11 cellular contexts compared by ENCODE assay signal in the genomic region with DNA sequence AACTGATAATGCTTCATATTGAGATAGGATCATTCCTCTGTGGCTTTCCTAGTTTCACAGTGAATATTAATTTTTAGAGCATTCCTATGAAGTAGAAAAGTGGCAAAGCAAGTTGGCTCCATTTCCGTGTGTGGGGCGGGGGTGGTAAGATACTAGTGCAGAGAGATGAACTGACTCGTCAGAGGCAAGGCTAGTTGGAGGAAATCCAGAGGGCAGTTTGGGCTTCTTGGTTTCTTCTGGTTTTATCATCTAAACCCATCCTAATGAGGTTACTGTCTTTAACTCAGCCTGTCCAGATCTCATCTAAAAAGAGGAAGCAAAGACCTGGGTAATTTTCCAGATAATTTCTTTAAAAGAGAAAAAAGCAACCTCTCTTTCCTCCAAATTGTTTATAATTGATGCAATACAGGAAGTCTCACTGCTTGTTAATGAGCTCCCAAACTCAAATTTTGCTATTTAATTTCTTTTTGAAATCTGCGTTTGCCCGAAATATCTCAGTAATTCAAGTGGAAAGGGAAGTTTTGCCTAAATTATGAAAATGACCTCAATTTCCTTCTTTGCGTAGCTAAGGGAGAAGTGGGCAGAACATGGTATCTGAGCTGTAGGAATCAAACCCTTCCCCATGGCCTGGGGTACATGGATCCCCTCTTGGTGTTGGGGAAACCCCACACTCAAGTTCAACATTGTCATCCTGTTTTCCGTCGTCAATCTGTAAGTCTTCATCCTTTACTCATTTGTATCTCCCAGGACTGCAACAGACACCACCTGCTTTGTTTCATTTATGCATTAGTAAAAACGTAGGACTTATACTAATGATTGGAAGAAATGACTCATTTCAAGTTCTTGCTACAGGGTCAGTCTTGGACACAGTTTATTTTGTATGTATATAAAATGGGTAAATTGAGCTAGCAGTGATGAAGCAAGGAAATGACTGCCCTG.
A peak's percentile ranks its signal among the peaks of the same experiment; 100 is the strongest.
DNase-seq lines count a peak whose midpoint lies in the region; ATAC-seq and TF ChIP-seq lines count a peak whose summit lies in the region.
"Had no signal": no experiment of that assay in that cellular context is flagged by ENCODE, and none has a peak within 500 bp of the region (broad histone marks: within the 10 kb centered on the region; RNA-seq: fewer than 3 reads in every experiment).

No MANE protein-coding gene starts in this region.

- no peaks in the 10 kb centered on the region for H3K36me3 ChIP-seq in IMR-90 (ENCODE audit: control insufficient read depth, insufficient read depth, low read length)

- H3K9me3 Mint-ChIP-seq in activated T-helper 17 cell treated with anti-CD3 and anti-CD28 coated beads, Interleukin-2, amount 50 U/mL, for 72 hours, result no peaks in the 10 kb centered on the region

- peak overlapping the region; percentile 98 to 99 for H4K8ac ChIP-seq in IMR-90 (ENCODE audit: low read depth in 2 of 2, low read length in 2 of 2)

- no peaks in the 10 kb centered on the region for H3K9me3 ChIP-seq in IMR-90 (ENCODE audit: control insufficient read depth, insufficient read depth, low read length)

- no peaks in the 10 kb centered on the region for H3K27me3 ChIP-seq in IMR-90 (ENCODE audit: control insufficient read depth, insufficient read depth, low read length)

- POLR2A ChIA-PET in IMR-90 (lab: Charles Lee; ENCODE audit: unreplicated experiment), result interaction anchor here (1.0 to 8.5 kb wide), 6 partner anchors 10 to 89 kb away, joined by 3 to 153 read pairs (median 8); partner anchors contain the start of gene KLF7

- TF ChIP-seq CTCF in AG10803 (conservative IDR thresholded peaks at IDR 0.05; ENCODE audit: low read length) (no peak), IMR-90 (conservative IDR thresholded peaks at IDR 0.05; ENCODE audit: low read depth, low read length) (no peak)

- H4K5ac ChIP-seq in IMR-90 (ENCODE audit: low read depth, low read length), result peak overlapping the region; percentile 99

- H3K23ac ChIP-seq in IMR-90 (ENCODE audit: low read depth, low read length), result peak overlapping the region; percentile 100

- H3K27ac ChIP-seq in IMR-90 (ENCODE audit: insufficient read depth, low read length), result peak overlapping the region; percentile 99

- ATAC-seq in IMR-90 (ENCODE audit: low read depth), result no peak
- ATAC-seq in activated T-helper 17 cell treated with anti-CD3 and anti-CD28 coated beads, Interleukin-2, amount 50 U/mL, for 72 hours (replicated peaks), result peak; percentile 33
- ATAC-seq in GM19455 (IDR thresholded peaks at IDR 0.05; ENCODE audit: unreplicated experiment), result no peak
- ATAC-seq in HG03039 (IDR thresholded peaks at IDR 0.05; ENCODE audit: unreplicated experiment), result no peak

- H3K27me3 Mint-ChIP-seq in activated T-helper 17 cell treated with anti-CD3 and anti-CD28 coated beads, Interleukin-2, amount 50 U/mL, for 72 hours, result no peaks in the 10 kb centered on the region

- H3K79me1 ChIP-seq in IMR-90 (ENCODE audit: low read depth in 1 of 2, low read length in 2 of 2), result peaks cover 16 to 50% of the 10 kb centered on the region in 2 experiments; a peak in 3 of 4 replicates

- H3K4ac ChIP-seq in IMR-90 (ENCODE audit: low read depth, low read length), result peak overlapping the region; percentile 100

- peak overlapping the region; percentile 100 for H2BK120ac ChIP-seq in IMR-90 (ENCODE audit: low read depth, low read length)

- peak overlapping the region; percentile 80 for H2AFZ ChIP-seq in IMR-90 (replicated peaks; ENCODE audit: low read length, poor library complexity)

- peak overlapping the region; percentile 99 for H3K14ac ChIP-seq in IMR-90 (replicated peaks; ENCODE audit: low read depth, low read length)

- H3K36me3 Mint-ChIP-seq in activated T-helper 17 cell treated with anti-CD3 and anti-CD28 coated beads, Interleukin-2, amount 50 U/mL, for 72 hours (ENCODE audit: low read depth), result no peaks in the 10 kb centered on the region

- H3K4me1 ChIP-seq in IMR-90 (ENCODE audit: control insufficient read depth, insufficient read depth, low read length), result peaks cover 58% of the 10 kb centered on the region

- peak overlapping the region; percentile 100 for H3K18ac ChIP-seq in IMR-90 (ENCODE audit: low read depth, low read length)

- DNase-seq in AG10803 (ENCODE audit: low read depth) (peak; percentile 79), IMR-90 (peak; percentile 92), medulla oblongata (ENCODE audit: extremely low spot score) (peak; percentile 18), NCI-H748 (lab: John Stamatoyannopoulos, UW; ENCODE audit: unreplicated experiment) (no peak), midbrain (lab: John Stamatoyannopoulos, UW) (no peak)
- DNase-seq: activated naive CD4-positive, alpha-beta T cell treated with anti-CD3 and anti-CD28 coated beads, Interleukin-2, amount 50 U/mL, for 16 hours; Calu3; NCI-H146 had no signal

- no peak for TF ChIP-seq RAD21 in IMR-90 (IDR thresholded peaks at IDR 0.05; ENCODE audit: low read length)

- H4K20me1 ChIP-seq in IMR-90 (ENCODE audit: insufficient read depth, low read length), result no peaks in the 10 kb centered on the region

- H2AK9ac ChIP-seq in IMR-90 (replicated peaks; ENCODE audit: low read depth, low read length, poor library complexity), result peak overlapping the region; percentile 95

- 0 out of 2 replicates have a peak, but pooled peaks have one; percentile 53 for TF ChIP-seq POLR2A in IMR-90 (IDR thresholded peaks at IDR 0.05; ENCODE audit: low read depth, low read length)

- peak overlapping the region; percentile 42 for H3K27ac Mint-ChIP-seq in activated T-helper 17 cell treated with anti-CD3 and anti-CD28 coated beads, Interleukin-2, amount 50 U/mL, for 72 hours

- H3K9me1 ChIP-seq in IMR-90 (ENCODE audit: insufficient read depth, low read length), result peaks cover 51% of the 10 kb centered on the region

- intact Hi-C loops in IMR-90 (cut with micrococcal nuclease), result loop anchor here (2.0 to 10.0 kb wide), 2 partner anchors 16 to 360 kb away; no protein-coding TSS in a partner anchor

- H3K4me3 ChIP-seq in AG10803 (ENCODE audit: low read length), result peak overlapping the region; percentile 28
- H3K4me3 ChIP-seq in IMR-90 (ENCODE audit: insufficient read depth, low read depth, low read length), result no peak overlapping the region

- CTCF ChIA-PET in IMR-90 (lab: Yijun Ruan, JAX), result interaction anchor here (0.6 to 2.0 kb wide), 4 partner anchors 28 to 431 kb away, joined by 3 to 7 read pairs (median 4); no protein-coding TSS in a partner anchor

- H2AK5ac ChIP-seq in IMR-90 (ENCODE audit: low read depth, low read length), result peak overlapping the region; percentile 99

- H2BK15ac ChIP-seq in IMR-90 (ENCODE audit: low read depth, low read length), result peak overlapping the region; percentile 99

- H4K91ac ChIP-seq in IMR-90 (ENCODE audit: insufficient read depth, low read depth, low read length), result peak overlapping the region; percentile 100

- peaks cover 9% of the 10 kb centered on the region for H3K4me1 Mint-ChIP-seq in activated T-helper 17 cell treated with anti-CD3 and anti-CD28 coated beads, Interleukin-2, amount 50 U/mL, for 72 hours

- no CpG with 5 or more reads among the region's 9 CpGs for WGBS in IMR-90 (ENCODE audit: extremely low coverage in 2 of 2, insufficient read length in 1 of 2), 2 experiments

- dilution Hi-C loops in IMR-90 (cut with HindIII; ENCODE audit: low sequenced_read_pairs, unreplicated experiment), result no loop called here

- H3K4me3 Mint-ChIP-seq in activated T-helper 17 cell treated with anti-CD3 and anti-CD28 coated beads, Interleukin-2, amount 50 U/mL, for 72 hours, result no peak overlapping the region

- peak overlapping the region; percentile 78 for H3K4me2 ChIP-seq in IMR-90 (ENCODE audit: low read depth, low read length)

- H2BK20ac ChIP-seq in IMR-90 (ENCODE audit: low read depth, low read length), result peak overlapping the region; percentile 100

- H3K9ac ChIP-seq in IMR-90 (ENCODE audit: low read depth, low read length), result peak overlapping the region; percentile 90

- peak overlapping the region; percentile 99 for H3K56ac ChIP-seq in IMR-90 (ENCODE audit: extremely low read depth, insufficient read depth, low read length)

- in situ Hi-C loops in IMR-90 (cut with MboI; ENCODE audit: low sequenced_read_pairs), result no loop called here

- BruUV-seq in IMR-90 (replicated peaks; lab: Mats Ljungman, UMichigan), result no TSS peak

- H2BK5ac ChIP-seq in IMR-90 (ENCODE audit: low read depth, low read length, poor library complexity, severe bottlenecking), result peak overlapping the region; percentile 99

TF ChIP-seq in IMR-90, 13 proteins besides CTCF, POLR2A, EP300 and RAD21:
- TF ChIP-seq CEBPB (IDR thresholded peaks at IDR 0.05; ENCODE audit: low read depth, low read length) (peak; percentile 80), CHD1 (IDR thresholded peaks at IDR 0.05; ENCODE audit: low read depth, low read length) (no peak), NFE2L2 (IDR thresholded peaks at IDR 0.05; ENCODE audit: low read depth, low read length) (peak; percentile 2; the same call in 1 of the 2 replicates), BHLHE40 (IDR thresholded peaks at IDR 0.05; ENCODE audit: low read depth, low read length) (peak; percentile 26; the same call in 1 of the 2 replicates), FOS (IDR thresholded peaks at IDR 0.05; ENCODE audit: low read depth, low read length) (peak; percentile 91), MAZ (IDR thresholded peaks at IDR 0.05; ENCODE audit: borderline replicate concordance, low read depth, low read length) (no peak)

Comparison
In these comparisons a context has a peak if more than half of its experiments do, and no peak if none do; other contexts are left out.
1. DNase-seq: peak in AG10803 (single experiment), IMR-90 (single experiment) and medulla oblongata (single experiment); none in NCI-H748 (single experiment) and midbrain (single experiment).